In genomic region chr12:131861261-131862083, GRCh38 we compare ENCODE assay signal across 15 cellular contexts. TPM values are rescaled to one million over a fixed set of nuclear protein-coding genes. Genes with fewer than 3 reads are reported as not detected.
A peak's percentile ranks its signal among the peaks of the same experiment; 100 is the strongest.
DNase-seq lines count a peak whose midpoint lies in the region; ATAC-seq and TF ChIP-seq lines count a peak whose summit lies in the region.
"Had no signal": no experiment of that assay in that cellular context is flagged by ENCODE, and none has a peak within 500 bp of the region (broad histone marks: within the 10 kb centered on the region; RNA-seq: fewer than 3 reads in every experiment).

No MANE protein-coding gene starts in this region.

- no peaks in the 10 kb centered on the region for H3K36me3 Mint-ChIP-seq in activated CD4-positive, alpha-beta memory T cell treated with anti-CD3 and anti-CD28 coated beads, Interleukin-2, amount 10 ng/mL, durations not matched to agents 7 days and 5 days (ENCODE audit: low read depth)
- H3K36me3 Mint-ChIP-seq in activated CD4-positive, alpha-beta memory T cell treated with anti-CD3 and anti-CD28 coated beads for 36 hours = no peaks in the 10 kb centered on the region

- no peak overlapping the region for H3K4me3 Mint-ChIP-seq in activated CD4-positive, alpha-beta memory T cell treated with anti-CD3 and anti-CD28 coated beads, Interleukin-2, amount 10 ng/mL, durations not matched to agents 7 days and 5 days
- H3K4me3 Mint-ChIP-seq in activated CD4-positive, alpha-beta memory T cell treated with anti-CD3 and anti-CD28 coated beads for 36 hours = no peak overlapping the region
- H3K4me3 Mint-ChIP-seq: T-helper 2 cell treated with Interferon-gamma antibody and Interleukin-4, amounts not matched to agents 5 μg/mL and 100 μg/mL, for 36 hours had no signal

- H3K27ac ChIP-seq in fibroblast of lung (ENCODE audit: insufficient read depth, low read length) = no peak overlapping the region
- H3K27ac ChIP-seq: thoracic aorta had no signal

- H3K4me2 ChIP-seq in fibroblast of lung (ENCODE audit: extremely low read depth, insufficient read depth, low read length) (no peak overlapping the region), skeletal muscle satellite cell (ENCODE audit: low read length) (peak overlapping the region; percentile 56)

- TF ChIP-seq CTCF in fibroblast of lung (conservative IDR thresholded peaks at IDR 0.05 in 1 of 2, IDR thresholded peaks at IDR 0.05 in 1 of 2; ENCODE audit: low read depth in 1 of 2, low read length in 2 of 2) = no peak

- H3K4me1 Mint-ChIP-seq in activated CD4-positive, alpha-beta memory T cell treated with anti-CD3 and anti-CD28 coated beads, Interleukin-2, amount 10 ng/mL, durations not matched to agents 7 days and 5 days = peaks cover 20% of the 10 kb centered on the region
- H3K4me1 Mint-ChIP-seq in activated CD4-positive, alpha-beta memory T cell treated with anti-CD3 and anti-CD28 coated beads for 36 hours (ENCODE audit: low read depth) = peaks cover 10% of the 10 kb centered on the region

- CTCF ChIA-PET in activated CD4-positive, alpha-beta memory T cell treated with anti-CD3 and anti-CD28 coated beads, Interleukin-2, amount 10 ng/mL, durations not matched to agents 7 days and 5 days (lab: Charles Lee) = interaction anchor here (1.3 kb wide), 1 partner anchor 10 kb away, joined by 3 read pairs; no protein-coding TSS in a partner anchor
- CTCF ChIA-PET in activated CD4-positive, alpha-beta memory T cell treated with anti-CD3 and anti-CD28 coated beads for 36 hours (lab: Charles Lee) = no interaction called here

- POLR2A ChIA-PET in activated CD4-positive, alpha-beta memory T cell treated with anti-CD3 and anti-CD28 coated beads, Interleukin-2, amount 10 ng/mL, durations not matched to agents 7 days and 5 days (lab: Charles Lee) = interaction anchor here (1.1 kb wide), 1 partner anchor 68 kb away, joined by 3 read pairs; no protein-coding TSS in a partner anchor
- POLR2A ChIA-PET in activated CD4-positive, alpha-beta memory T cell treated with anti-CD3 and anti-CD28 coated beads for 36 hours (lab: Charles Lee) = no interaction called here

- no peaks in the 10 kb centered on the region for H4K20me1 ChIP-seq in fibroblast of lung (ENCODE audit: control insufficient read depth, extremely low read depth, insufficient read depth, low read length)

- intact Hi-C loops in activated CD4-positive, alpha-beta memory T cell treated with anti-CD3 and anti-CD28 coated beads for 36 hours (cut with micrococcal nuclease) = no loop called here

- H3K9me3 Mint-ChIP-seq in activated CD4-positive, alpha-beta memory T cell treated with anti-CD3 and anti-CD28 coated beads, Interleukin-2, amount 10 ng/mL, durations not matched to agents 7 days and 5 days = no peaks in the 10 kb centered on the region
- no peaks in the 10 kb centered on the region for H3K9me3 Mint-ChIP-seq in activated CD4-positive, alpha-beta memory T cell treated with anti-CD3 and anti-CD28 coated beads for 36 hours
- H3K9me3 Mint-ChIP-seq: T-helper 2 cell treated with Interferon-gamma antibody and Interleukin-4, amounts not matched to agents 5 μg/mL and 100 μg/mL, for 36 hours had no signal

- no peaks in the 10 kb centered on the region for H3K27me3 ChIP-seq in NT2/D1 (ENCODE audit: insufficient read depth, insufficient read length)
- H3K27me3 ChIP-seq in fibroblast of lung (ENCODE audit: control insufficient read depth, insufficient read depth, low read length) = no peaks in the 10 kb centered on the region
- peaks cover 2% of the 10 kb centered on the region for H3K27me3 ChIP-seq in skeletal muscle satellite cell (ENCODE audit: control insufficient read depth, insufficient read depth, low read length)

- peak overlapping the region; percentile 66 for H3K9ac ChIP-seq in NT2/D1 (ENCODE audit: insufficient read length, low read depth)
- H3K9ac ChIP-seq in fibroblast of lung (ENCODE audit: insufficient read depth, low read length) = no peak overlapping the region
- H3K9ac ChIP-seq in skeletal muscle satellite cell (ENCODE audit: low read depth, low read length) = no peak overlapping the region

- H3K36me3 ChIP-seq in NT2/D1 (ENCODE audit: insufficient read depth, insufficient read length, low read length) (no peaks in the 10 kb centered on the region), fibroblast of lung (ENCODE audit: control insufficient read depth, insufficient read depth, low read length) (no peaks in the 10 kb centered on the region), skeletal muscle satellite cell (ENCODE audit: insufficient read depth, low read length) (no peaks in the 10 kb centered on the region)
- H3K36me3 ChIP-seq: heart right ventricle, thoracic aorta had no signal

- DNase-seq in activated CD4-positive, alpha-beta memory T cell treated with anti-CD3 and anti-CD28 coated beads, Interleukin-2, amount 10 ng/mL, durations not matched to agents 7 days and 5 days = no peak
- no peak for DNase-seq in activated CD4-positive, alpha-beta memory T cell treated with anti-CD3 and anti-CD28 coated beads for 36 hours
- DNase-seq in NT2/D1 (ENCODE audit: low read depth, low spot score) = no peak
- no peak for DNase-seq in fibroblast of lung (ENCODE audit: low read depth in 2 of 2)
- DNase-seq in DMS153 (lab: John Stamatoyannopoulos, UW) = no peak
- no peak for DNase-seq in LoVo (ENCODE audit: low spot score)
- DNase-seq: activated gamma-delta T cell, NCI-H1436, nucleus accumbens, RPMI8226 had no signal

- H2AFZ ChIP-seq in fibroblast of lung (ENCODE audit: low read length) = peak overlapping the region; percentile 48

- H3K27ac Mint-ChIP-seq in activated CD4-positive, alpha-beta memory T cell treated with anti-CD3 and anti-CD28 coated beads, Interleukin-2, amount 10 ng/mL, durations not matched to agents 7 days and 5 days = peak overlapping the region; percentile 66
- no peak overlapping the region for H3K27ac Mint-ChIP-seq in activated CD4-positive, alpha-beta memory T cell treated with anti-CD3 and anti-CD28 coated beads for 36 hours
- H3K27ac Mint-ChIP-seq: T-helper 2 cell treated with Interferon-gamma antibody and Interleukin-4, amounts not matched to agents 5 μg/mL and 100 μg/mL, for 36 hours had no signal

- H3K27me3 Mint-ChIP-seq in activated CD4-positive, alpha-beta memory T cell treated with anti-CD3 and anti-CD28 coated beads, Interleukin-2, amount 10 ng/mL, durations not matched to agents 7 days and 5 days = no peaks in the 10 kb centered on the region
- H3K27me3 Mint-ChIP-seq in activated CD4-positive, alpha-beta memory T cell treated with anti-CD3 and anti-CD28 coated beads for 36 hours = no peaks in the 10 kb centered on the region

- H3K9me3 ChIP-seq in NT2/D1 (ENCODE audit: insufficient read depth, low read length) (no peaks in the 10 kb centered on the region), fibroblast of lung (ENCODE audit: control insufficient read depth, insufficient read depth, low read depth, low read length) (no peaks in the 10 kb centered on the region), skeletal muscle satellite cell (replicated peaks; ENCODE audit: low read length) (no peaks in the 10 kb centered on the region)
- H3K9me3 ChIP-seq: heart right ventricle, thoracic aorta had no signal

- H3K4me3 ChIP-seq in NT2/D1 (ENCODE audit: insufficient read length, low read depth) = peak overlapping the region; percentile 6
- H3K4me3 ChIP-seq in fibroblast of lung (replicated peaks in 1 of 4; ENCODE audit: control extremely low read depth in 1 of 4, insufficient read depth in 1 of 4, low read depth in 3 of 4, low read length in 4 of 4) = no peak overlapping the region
- no peak overlapping the region for H3K4me3 ChIP-seq in skeletal muscle satellite cell (ENCODE audit: low read length)

- no peak for ATAC-seq in HG03354 (IDR thresholded peaks at IDR 0.05; ENCODE audit: poor library complexity, severe bottlenecking, unreplicated experiment)

- H3K79me2 ChIP-seq in fibroblast of lung (ENCODE audit: control insufficient read depth, insufficient read depth, low read length) = no peaks in the 10 kb centered on the region

- H3K4me1 ChIP-seq in NT2/D1 (ENCODE audit: insufficient read depth, insufficient read length) (peaks cover 31% of the 10 kb centered on the region), fibroblast of lung (ENCODE audit: control insufficient read depth, extremely low read depth, insufficient read depth, low read length) (peaks cover 3% of the 10 kb centered on the region), skeletal muscle satellite cell (ENCODE audit: control insufficient read depth, insufficient read depth, low read length) (peaks cover 21% of the 10 kb centered on the region)

RNA-seq across cellular contexts. Expression of gene ULK1, which starts 33.0 kb away (rescaled TPM):
- total RNA-seq in activated CD4-positive, alpha-beta memory T cell treated with anti-CD3 and anti-CD28 coated beads, Interleukin-2, amount 10 ng/mL, durations not matched to agents 7 days and 5 days = 10 to 100 TPM; 35.2 to 42.2 TPM
- 10 to 100 TPM; 13.8 to 17.8 TPM for total RNA-seq in activated CD4-positive, alpha-beta memory T cell treated with anti-CD3 and anti-CD28 coated beads for 36 hours
- 8.5 and 14.9 TPM in 2 replicates for total RNA-seq in fibroblast of lung
- 3.3 and 4.0 TPM in 2 replicates for polyA plus RNA-seq in fibroblast of lung
- 9.0 and 10.8 TPM in 2 replicates for polyA plus RNA-seq in fibroblast of lung (2012)
- 5.3 and 6.0 TPM in 2 replicates for polyA minus RNA-seq in fibroblast of lung (ENCODE audit: low replicate concordance)
- total RNA-seq in skeletal muscle satellite cell (2012; rRNA removed) = 4.6 and 4.8 TPM in 2 replicates

RNA-seq across cellular contexts. Expression of gene MMP17, which starts 33.3 kb away (rescaled TPM):
- total RNA-seq in activated CD4-positive, alpha-beta memory T cell treated with anti-CD3 and anti-CD28 coated beads, Interleukin-2, amount 10 ng/mL, durations not matched to agents 7 days and 5 days = 1 to 10 TPM in 1 of 2 experiments, under 1 TPM in 1; 0.48 to 1.1 TPM
- under 1 TPM; 0.48 to 0.87 TPM for total RNA-seq in activated CD4-positive, alpha-beta memory T cell treated with anti-CD3 and anti-CD28 coated beads for 36 hours
- total RNA-seq in fibroblast of lung = 10.8 and 13.5 TPM in 2 replicates
- polyA plus RNA-seq in fibroblast of lung = 3.2 and 5.2 TPM in 2 replicates
- polyA plus RNA-seq in fibroblast of lung (2012) = 6.0 and 13.0 TPM in 2 replicates
- polyA minus RNA-seq in fibroblast of lung (ENCODE audit: low replicate concordance) = 7.1 and 9.2 TPM in 2 replicates
- total RNA-seq in skeletal muscle satellite cell (2012; rRNA removed) = 13.3 and 18.8 TPM in 2 replicates
